1 cellular context compared by ENCODE assay signal in genomic region chr22:26805131-26805530, GRCh38.
TF ChIP-seq lines count a peak whose summit lies in the region.

No MANE protein-coding gene starts in this region.

TF ChIP-seq in H1, 55 proteins besides CTCF, POLR2A, EP300 and RAD21 (continued from another document):
- TF ChIP-seq RNF2 (IDR thresholded peaks at IDR 0.05; ENCODE audit: borderline replicate concordance, low read depth, low read length, missing control alignments, poor library complexity, severe bottlenecking), result no peak
